In genomic region chr12:18476866-18477265, GRCh38 we compare ENCODE assay signal across 19 cellular contexts.
"Had no signal": no experiment of that assay in that cellular context is flagged by ENCODE, and none has a peak within 500 bp of the region (broad histone marks: within the 10 kb centered on the region; RNA-seq: fewer than 3 reads in every experiment).

No MANE protein-coding gene starts in this region.

- H3K36me3 ChIP-seq: left lung, neutrophil, tibial nerve, vagina had no signal

- H3K4me1 Mint-ChIP-seq: activated naive CD4-positive, alpha-beta T cell treated with anti-CD3 and anti-CD28 coated beads, Interleukin-2, amount 10 ng/mL, durations not matched to agents 7 days and 5 days; memory B cell; naive thymus-derived CD8-positive, alpha-beta T cell had no signal

- H3K27ac ChIP-seq: left lung, neutrophil, tibial nerve, vagina had no signal

- H3K9me3 Mint-ChIP-seq: activated CD4-positive, alpha-beta memory T cell treated with anti-CD3 and anti-CD28 coated beads for 36 hours; activated T-cell treated with anti-CD3 and anti-CD28 coated beads, Interleukin-2, amount 50 U/mL, for 24 hours had no signal

- DNase-seq: activated CD4-positive, alpha-beta memory T cell treated with anti-CD3 and anti-CD28 coated beads for 36 hours; activated naive CD4-positive, alpha-beta T cell treated with anti-CD3 and anti-CD28 coated beads, Interleukin-2, amount 10 ng/mL, durations not matched to agents 7 days and 5 days; activated T-cell treated with anti-CD3 and anti-CD28 coated beads, Interleukin-2, amount 50 U/mL, for 24 hours; dermis blood vessel endothelial cell; effector memory CD8-positive, alpha-beta T cell; kidney; left lung; mucosa of descending colon; naive thymus-derived CD8-positive, alpha-beta T cell; posterior cingulate gyrus; stimulated activated CD4-positive, alpha-beta T cell treated with anti-CD3 and anti-CD28 coated beads, Interleukin-4, amount 100 ng/mL, for 4 hours; stimulated activated CD8-positive, alpha-beta memory T cell treated with anti-CD3 and anti-CD28 coated beads, Interleukin-4, amount 100 ng/mL, for 48 hours; stimulated activated naive CD4-positive, alpha-beta T cell treated with Interleukin-2 at 50 U/mL for 16 hours; substantia nigra; T-helper 9 cell had no signal

- H3K27me3 Mint-ChIP-seq: activated CD4-positive, alpha-beta memory T cell treated with anti-CD3 and anti-CD28 coated beads for 36 hours; activated naive CD4-positive, alpha-beta T cell treated with anti-CD3 and anti-CD28 coated beads, Interleukin-2, amount 10 ng/mL, durations not matched to agents 7 days and 5 days; activated T-cell treated with anti-CD3 and anti-CD28 coated beads, Interleukin-2, amount 50 U/mL, for 24 hours; effector memory CD8-positive, alpha-beta T cell; memory B cell; naive thymus-derived CD8-positive, alpha-beta T cell had no signal

- H3K9me3 ChIP-seq: left lung, mucosa of descending colon, neutrophil, tibial nerve, vagina had no signal

- H3K4me3 Mint-ChIP-seq: activated CD4-positive, alpha-beta memory T cell treated with anti-CD3 and anti-CD28 coated beads for 36 hours; activated naive CD4-positive, alpha-beta T cell treated with anti-CD3 and anti-CD28 coated beads, Interleukin-2, amount 10 ng/mL, durations not matched to agents 7 days and 5 days; activated T-cell treated with anti-CD3 and anti-CD28 coated beads, Interleukin-2, amount 50 U/mL, for 24 hours; effector memory CD8-positive, alpha-beta T cell; memory B cell; naive thymus-derived CD8-positive, alpha-beta T cell had no signal

- ATAC-seq: effector memory CD8-positive, alpha-beta T cell; left lung; mucosa of descending colon; naive thymus-derived CD8-positive, alpha-beta T cell had no signal

- H3K27me3 ChIP-seq: left lung, neutrophil, tibial nerve, vagina had no signal

- H3K36me3 Mint-ChIP-seq: activated CD4-positive, alpha-beta memory T cell treated with anti-CD3 and anti-CD28 coated beads for 36 hours; activated naive CD4-positive, alpha-beta T cell treated with anti-CD3 and anti-CD28 coated beads, Interleukin-2, amount 10 ng/mL, durations not matched to agents 7 days and 5 days; memory B cell; naive thymus-derived CD8-positive, alpha-beta T cell had no signal

- H3K27ac Mint-ChIP-seq: activated CD4-positive, alpha-beta memory T cell treated with anti-CD3 and anti-CD28 coated beads for 36 hours; activated naive CD4-positive, alpha-beta T cell treated with anti-CD3 and anti-CD28 coated beads, Interleukin-2, amount 10 ng/mL, durations not matched to agents 7 days and 5 days; activated T-cell treated with anti-CD3 and anti-CD28 coated beads, Interleukin-2, amount 50 U/mL, for 24 hours; effector memory CD8-positive, alpha-beta T cell; memory B cell; naive thymus-derived CD8-positive, alpha-beta T cell had no signal

- H3K4me3 ChIP-seq: left lung, mucosa of descending colon, tibial nerve, vagina had no signal

- H3K4me1 ChIP-seq: left lung, tibial nerve, vagina had no signal
